1 cellular context compared by ENCODE assay signal in the genomic region with DNA sequence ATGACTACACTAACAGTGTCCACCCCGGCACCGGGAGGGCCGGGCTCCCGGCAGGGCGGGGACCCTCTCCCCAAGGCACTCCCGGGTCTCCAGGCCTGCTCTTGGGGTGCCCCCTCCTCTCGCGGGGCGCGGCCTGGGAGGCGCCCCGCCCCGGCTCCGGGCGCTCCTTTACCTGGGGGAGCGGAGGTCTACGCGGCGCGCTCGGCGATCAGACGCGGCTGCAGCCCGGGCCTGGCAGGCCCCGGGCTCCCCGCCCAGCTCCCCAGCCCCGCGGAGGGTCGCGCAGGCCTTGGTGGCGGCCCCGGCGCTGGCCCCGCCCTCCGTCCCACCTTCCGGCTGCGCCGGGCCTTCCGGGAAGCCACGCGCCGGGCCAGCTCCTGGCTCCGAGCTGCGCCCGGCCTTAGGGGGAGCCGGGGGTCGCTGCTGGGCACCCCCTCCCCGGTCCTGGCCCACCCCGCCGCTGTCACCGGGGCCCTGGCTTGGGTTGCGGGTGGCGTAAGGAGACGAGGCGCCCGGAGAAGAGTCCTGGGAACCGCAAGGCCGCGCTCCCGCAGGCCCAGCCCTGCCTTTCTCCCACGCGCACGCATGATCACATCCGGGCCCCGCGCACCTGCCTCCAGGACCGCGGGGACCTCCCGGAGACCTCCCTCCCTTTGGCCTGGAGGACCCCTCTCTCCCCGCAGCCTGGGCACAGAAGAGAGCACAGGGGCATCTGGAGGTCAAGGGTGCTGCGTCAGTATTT.
TF ChIP-seq lines count a peak whose summit lies in the region.

C19orf12 (minus strand) TSS at position 309 of the 742 bp plus-strand sequence. CDS start 6,848 bp downstream, outside the sequence.

TF ChIP-seq in IMR-90, 13 proteins besides CTCF, POLR2A, EP300 and RAD21 (continued from another document):
- TF ChIP-seq RCOR1 (IDR thresholded peaks at IDR 0.05; ENCODE audit: insufficient replicate concordance, low read length) (no peak), MXI1 (IDR thresholded peaks at IDR 0.05; ENCODE audit: borderline replicate concordance, low read depth, low read length) (peak; percentile 72; the same call in 1 of the 2 replicates), FOS (IDR thresholded peaks at IDR 0.05; ENCODE audit: low read depth, low read length) (no peak), BHLHE40 (IDR thresholded peaks at IDR 0.05; ENCODE audit: low read depth, low read length) (no peak), MAZ (IDR thresholded peaks at IDR 0.05; ENCODE audit: borderline replicate concordance, low read depth, low read length) (peak; percentile 65; the same call in 1 of the 2 replicates), MAFK (IDR thresholded peaks at IDR 0.05; ENCODE audit: low read depth, low read length) (no peak), SMC3 (IDR thresholded peaks at IDR 0.05; ENCODE audit: low read depth, low read length) (no peak), NFE2L2 (IDR thresholded peaks at IDR 0.05; ENCODE audit: low read depth, low read length) (no peak)
- TF ChIP-seq, protein P1, sequence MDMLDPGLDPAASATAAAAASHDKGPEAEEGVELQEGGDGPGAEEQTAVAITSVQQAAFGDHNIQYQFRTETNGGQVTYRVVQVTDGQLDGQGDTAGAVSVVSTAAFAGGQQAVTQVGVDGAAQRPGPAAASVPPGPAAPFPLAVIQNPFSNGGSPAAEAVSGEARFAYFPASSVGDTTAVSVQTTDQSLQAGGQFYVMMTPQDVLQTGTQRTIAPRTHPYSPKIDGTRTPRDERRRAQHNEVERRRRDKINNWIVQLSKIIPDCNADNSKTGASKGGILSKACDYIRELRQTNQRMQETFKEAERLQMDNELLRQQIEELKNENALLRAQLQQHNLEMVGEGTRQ (IDR thresholded peaks at IDR 0.05; ENCODE audit: low read depth, low read length) = no peak
TF ChIP-seq in IMR-90: peak in this region for 2.
